ENCODE assay signal across 11 cellular contexts in the genomic region with DNA sequence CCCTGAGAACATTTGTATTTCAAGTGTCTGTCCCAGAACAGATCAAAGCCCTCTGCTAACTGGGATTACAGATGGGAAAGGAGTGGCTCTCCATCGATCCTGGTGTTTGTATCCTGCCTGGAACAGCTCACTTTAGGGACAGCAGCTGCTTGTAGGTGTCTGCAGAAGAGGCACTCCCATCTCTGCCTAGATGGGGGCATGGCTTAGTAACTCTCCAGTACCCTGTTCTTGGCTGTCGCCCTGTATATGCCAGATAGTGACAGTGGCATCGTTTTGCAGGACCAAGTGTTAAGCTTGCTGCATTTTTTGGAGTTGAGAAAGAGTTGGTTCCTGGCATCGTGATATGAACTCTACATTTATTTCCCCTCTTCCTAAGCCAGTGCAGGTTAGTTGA.
DNase-seq lines count a peak whose midpoint lies in the region; ATAC-seq and TF ChIP-seq lines count a peak whose summit lies in the region.
"Had no signal": no experiment of that assay in that cellular context is flagged by ENCODE, and none has a peak within 500 bp of the region (broad histone marks: within the 10 kb centered on the region; RNA-seq: fewer than 3 reads in every experiment).

No MANE protein-coding gene starts in this region.

- peak overlapping the region in 1 of 9 donors; percentile 34 for H3K27ac Mint-ChIP-seq in naive thymus-derived CD4-positive, alpha-beta T cell

- no peaks in the 10 kb centered on the region for H3K36me3 Mint-ChIP-seq in naive thymus-derived CD4-positive, alpha-beta T cell

- H3K27ac ChIP-seq in AG04450 (ENCODE audit: low read depth, low read length) (peak overlapping the region; percentile 99), SJSA1 (peak overlapping the region; percentile 61), gastroesophageal sphincter (peak overlapping the region; percentile 59 to 81 (median 78)), sigmoid colon (peak overlapping the region; percentile 76 to 82 (median 82))
- no peak overlapping the region for H3K27ac ChIP-seq in naive thymus-derived CD4-positive, alpha-beta T cell (ENCODE audit: low read depth, low read length)

- DNase-seq in AG04450 (ENCODE audit: low read depth, low spot score) (no peak), SJSA1 (ENCODE audit: low read depth in 1 of 2, low spot score in 2 of 2) (no peak), sigmoid colon (no peak), GM03348 (ENCODE audit: low spot score) (no peak), NCI-H1048 (lab: John Stamatoyannopoulos, UW) (no peak), NCI-H1105 treated with DMSO at 0.1 percent for 48 hours (lab: John Stamatoyannopoulos, UW) (no peak)
- no peak for DNase-seq in naive thymus-derived CD4-positive, alpha-beta T cell
- DNase-seq: effector CD4-positive, alpha-beta T cell; MV-4-11; T-helper 2 cell had no signal

- H3K4me3 ChIP-seq in AG04450 (ENCODE audit: low read depth, low read length): peak overlapping the region; percentile 14; the same call in 1 of the 2 replicates
- no peak overlapping the region for H3K4me3 ChIP-seq in SJSA1
- no peak overlapping the region for H3K4me3 ChIP-seq in gastroesophageal sphincter
- H3K4me3 ChIP-seq in sigmoid colon: peak overlapping the region in 1 of 4 donors; percentile 21
- H3K4me3 ChIP-seq in naive thymus-derived CD4-positive, alpha-beta T cell (ENCODE audit: low read length): no peak overlapping the region

- 25% methylated on average over 1 of the region's 4 CpGs; no CpG with 5 or more reads in 1 of the 2 donors for WGBS in gastroesophageal sphincter (ENCODE audit: low coverage in 1 of 2), 2 donors
- WGBS in sigmoid colon, 2 donors: 68 to 72% methylated on average over 4 of the region's 4 CpGs

- TF ChIP-seq EP300 in gastroesophageal sphincter (IDR thresholded peaks at IDR 0.05) (no peak), sigmoid colon (IDR thresholded peaks at IDR 0.05) (no peak)

- no peak for TF ChIP-seq CTCF in AG04450 (IDR thresholded peaks at IDR 0.05; ENCODE audit: low read depth, low read length)
- no peak for TF ChIP-seq CTCF in gastroesophageal sphincter (IDR thresholded peaks at IDR 0.05)
- TF ChIP-seq CTCF in sigmoid colon (IDR thresholded peaks at IDR 0.05): no peak

- CTCF ChIA-PET in AG04450 (lab: Charles Lee): interaction anchor here (0.9 to 1.1 kb wide), 2 partner anchors 147 to 191 kb away, joined by 3 to 5 read pairs; no protein-coding TSS in a partner anchor
- CTCF ChIA-PET in naive thymus-derived CD4-positive, alpha-beta T cell (lab: Charles Lee): interaction anchor here (1.0 kb wide), 1 partner anchor 191 kb away, joined by 3 read pairs; no protein-coding TSS in a partner anchor

- no peaks in the 10 kb centered on the region for H3K36me3 ChIP-seq in SJSA1
- no peaks in the 10 kb centered on the region for H3K36me3 ChIP-seq in gastroesophageal sphincter
- no peaks in the 10 kb centered on the region for H3K36me3 ChIP-seq in sigmoid colon
- H3K36me3 ChIP-seq in naive thymus-derived CD4-positive, alpha-beta T cell (ENCODE audit: control insufficient read depth in 2 of 3, insufficient read depth in 3 of 3, low read length in 3 of 3): no peaks in the 10 kb centered on the region

- no peaks in the 10 kb centered on the region for H3K27me3 ChIP-seq in AG04450 (ENCODE audit: control insufficient read depth, insufficient read depth, low read length)
- no peaks in the 10 kb centered on the region for H3K27me3 ChIP-seq in SJSA1 (replicated peaks)
- no peaks in the 10 kb centered on the region for H3K27me3 ChIP-seq in gastroesophageal sphincter
- H3K27me3 ChIP-seq in sigmoid colon: no peaks in the 10 kb centered on the region
- no peaks in the 10 kb centered on the region for H3K27me3 ChIP-seq in naive thymus-derived CD4-positive, alpha-beta T cell (ENCODE audit: control insufficient read depth in 2 of 2, insufficient read depth in 2 of 2, low read length in 2 of 2)

- TF ChIP-seq POLR2A in gastroesophageal sphincter (IDR thresholded peaks at IDR 0.05): no peak
- no peak for TF ChIP-seq POLR2A in sigmoid colon (IDR thresholded peaks at IDR 0.05)

- peaks cover 0 to 35% (median 0%) of the 10 kb centered on the region in 5 donors for H3K27me3 Mint-ChIP-seq in naive thymus-derived CD4-positive, alpha-beta T cell

- H3K4me1 ChIP-seq in SJSA1 (replicated peaks): peaks cover 65% of the 10 kb centered on the region
- peaks cover 2 to 70% (median 40%) of the 10 kb centered on the region in 3 donors for H3K4me1 ChIP-seq in gastroesophageal sphincter
- H3K4me1 ChIP-seq in sigmoid colon: peaks cover 0 to 59% (median 56%) of the 10 kb centered on the region in 4 donors
- peaks cover 0 to 14% of the 10 kb centered on the region in 2 donors for H3K4me1 ChIP-seq in naive thymus-derived CD4-positive, alpha-beta T cell (ENCODE audit: control insufficient read depth in 2 of 2, insufficient read depth in 2 of 2, low read length in 2 of 2)

- POLR2A ChIA-PET in AG04450 (lab: Yijun Ruan, JAX): interaction anchor here (1.0 to 1.4 kb wide), 3 partner anchors 17 to 195 kb away, joined by 4 read pairs; no protein-coding TSS in a partner anchor
- POLR2A ChIA-PET in naive thymus-derived CD4-positive, alpha-beta T cell (lab: Charles Lee): interaction anchor here (0.6 kb wide), 2 partner anchors 14 to 329 kb away, joined by 3 to 4 read pairs; no protein-coding TSS in a partner anchor

- peak overlapping the region in 4 of 10 donors; percentile 40 to 62 (median 51) for H3K4me3 Mint-ChIP-seq in naive thymus-derived CD4-positive, alpha-beta T cell

- intact Hi-C loops in sigmoid colon (cut with DNase I): loop anchor here (2.0 kb wide), 1 partner anchor 76 kb away; no protein-coding TSS in a partner anchor
- intact Hi-C loops in naive thymus-derived CD4-positive, alpha-beta T cell (cut with micrococcal nuclease): no loop called here

- no peak for ATAC-seq in gastroesophageal sphincter
- no peak for ATAC-seq in naive thymus-derived CD4-positive, alpha-beta T cell

- peaks cover 14 to 69% (median 32%) of the 10 kb centered on the region in 7 donors for H3K4me1 Mint-ChIP-seq in naive thymus-derived CD4-positive, alpha-beta T cell

- H3K9me3 ChIP-seq in AG04450 (ENCODE audit: control insufficient read depth, insufficient read depth, low read length) (no peaks in the 10 kb centered on the region), SJSA1 (replicated peaks) (no peaks in the 10 kb centered on the region), gastroesophageal sphincter (no peaks in the 10 kb centered on the region), sigmoid colon (no peaks in the 10 kb centered on the region)
- H3K9me3 ChIP-seq in naive thymus-derived CD4-positive, alpha-beta T cell (ENCODE audit: control insufficient read depth in 2 of 3, low read length in 3 of 3): no peaks in the 10 kb centered on the region

- peaks cover 0 to 2% (median 0%) of the 10 kb centered on the region in 11 donors for H3K9me3 Mint-ChIP-seq in naive thymus-derived CD4-positive, alpha-beta T cell
